In the genomic region with DNA sequence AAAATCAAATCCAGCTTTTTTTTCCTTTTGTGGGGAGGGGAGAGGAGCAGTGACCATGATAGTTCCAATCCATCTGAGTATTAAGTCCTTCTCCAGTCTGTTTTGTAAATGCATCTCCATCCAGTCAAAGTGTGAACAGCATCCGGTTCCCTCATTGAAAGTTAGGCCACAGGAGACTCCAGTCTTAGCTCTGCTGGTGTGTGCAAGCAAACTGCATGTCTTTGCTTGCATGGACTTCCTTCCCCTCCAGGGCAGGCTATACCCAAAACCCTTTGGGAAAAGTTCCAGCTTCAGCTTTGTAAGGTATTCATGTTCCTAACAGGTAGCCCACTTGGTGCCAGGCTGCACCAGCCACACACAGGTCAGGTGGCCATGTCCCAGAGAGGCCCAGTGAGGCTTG, we compare ENCODE assay signal across 1 cellular context.
TF ChIP-seq lines count a peak whose summit lies in the region.

No MANE protein-coding gene starts in this region.

TF ChIP-seq in IMR-90, 13 proteins besides CTCF, POLR2A, EP300 and RAD21:
- TF ChIP-seq RFX5 (IDR thresholded peaks at IDR 0.05; ENCODE audit: low read depth, low read length) (no peak), CEBPB (IDR thresholded peaks at IDR 0.05; ENCODE audit: low read depth, low read length) (no peak), RCOR1 (IDR thresholded peaks at IDR 0.05; ENCODE audit: insufficient replicate concordance, low read length) (no peak), MXI1 (IDR thresholded peaks at IDR 0.05; ENCODE audit: borderline replicate concordance, low read depth, low read length) (no peak), CHD1 (IDR thresholded peaks at IDR 0.05; ENCODE audit: low read depth, low read length) (no peak), MAFK (IDR thresholded peaks at IDR 0.05; ENCODE audit: low read depth, low read length) (no peak), MAZ (IDR thresholded peaks at IDR 0.05; ENCODE audit: borderline replicate concordance, low read depth, low read length) (no peak), NFE2L2 (IDR thresholded peaks at IDR 0.05; ENCODE audit: low read depth, low read length) (no peak), FOS (IDR thresholded peaks at IDR 0.05; ENCODE audit: low read depth, low read length) (no peak), BHLHE40 (IDR thresholded peaks at IDR 0.05; ENCODE audit: low read depth, low read length) (no peak), SMC3 (IDR thresholded peaks at IDR 0.05; ENCODE audit: low read depth, low read length) (no peak)
- TF ChIP-seq, protein P1, sequence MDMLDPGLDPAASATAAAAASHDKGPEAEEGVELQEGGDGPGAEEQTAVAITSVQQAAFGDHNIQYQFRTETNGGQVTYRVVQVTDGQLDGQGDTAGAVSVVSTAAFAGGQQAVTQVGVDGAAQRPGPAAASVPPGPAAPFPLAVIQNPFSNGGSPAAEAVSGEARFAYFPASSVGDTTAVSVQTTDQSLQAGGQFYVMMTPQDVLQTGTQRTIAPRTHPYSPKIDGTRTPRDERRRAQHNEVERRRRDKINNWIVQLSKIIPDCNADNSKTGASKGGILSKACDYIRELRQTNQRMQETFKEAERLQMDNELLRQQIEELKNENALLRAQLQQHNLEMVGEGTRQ (IDR thresholded peaks at IDR 0.05; ENCODE audit: low read depth, low read length), result no peak
- TF ChIP-seq, protein P2, sequence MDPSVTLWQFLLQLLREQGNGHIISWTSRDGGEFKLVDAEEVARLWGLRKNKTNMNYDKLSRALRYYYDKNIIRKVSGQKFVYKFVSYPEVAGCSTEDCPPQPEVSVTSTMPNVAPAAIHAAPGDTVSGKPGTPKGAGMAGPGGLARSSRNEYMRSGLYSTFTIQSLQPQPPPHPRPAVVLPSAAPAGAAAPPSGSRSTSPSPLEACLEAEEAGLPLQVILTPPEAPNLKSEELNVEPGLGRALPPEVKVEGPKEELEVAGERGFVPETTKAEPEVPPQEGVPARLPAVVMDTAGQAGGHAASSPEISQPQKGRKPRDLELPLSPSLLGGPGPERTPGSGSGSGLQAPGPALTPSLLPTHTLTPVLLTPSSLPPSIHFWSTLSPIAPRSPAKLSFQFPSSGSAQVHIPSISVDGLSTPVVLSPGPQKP (IDR thresholded peaks at IDR 0.05; ENCODE audit: borderline replicate concordance, low read depth, low read length), result no peak
